In genomic region chr11:18650859-18651557, GRCh38 we compare ENCODE assay signal across 9 cellular contexts. TPM values are rescaled to one million over a fixed set of nuclear protein-coding genes. Genes with fewer than 3 reads are reported as not detected.
DNase-seq lines count a peak whose midpoint lies in the region; ATAC-seq and TF ChIP-seq lines count a peak whose summit lies in the region.
"Had no signal": no experiment of that assay in that cellular context is flagged by ENCODE, and none has a peak within 500 bp of the region (broad histone marks: within the 10 kb centered on the region; RNA-seq: fewer than 3 reads in every experiment).

No MANE protein-coding gene starts in this region.

- H3K27me3 ChIP-seq in HL-60 (ENCODE audit: insufficient read depth, poor library complexity, severe bottlenecking) = no peaks in the 10 kb centered on the region

- peak overlapping the region; percentile 51 for H3K27ac ChIP-seq in HL-60 (replicated peaks)

- TF ChIP-seq CTCF in GM10248 (IDR thresholded peaks at IDR 0.05; ENCODE audit: control extremely low read depth, extremely low read depth, low read depth, missing control alignments) (peak; percentile 62), HL-60 (IDR thresholded peaks at IDR 0.05; ENCODE audit: insufficient read depth, low read length) (peak; percentile 95)

- POLR2A ChIA-PET in GM10248 (lab: Yijun Ruan, JAX) = no interaction called here

- H3K4me3 ChIP-seq in HL-60 (replicated peaks; ENCODE audit: insufficient read depth, low read length) = peak overlapping the region; percentile 48

- peak; percentile 39 for DNase-seq in ACHN
- DNase-seq in GM10248 (ENCODE audit: extremely low spot score) = peak; percentile 70
- peak; percentile 76 to 91 for DNase-seq in HL-60 (ENCODE audit: low read depth in 1 of 2, low spot score in 1 of 2)
- peak; percentile 51 for DNase-seq in SK-N-DZ (ENCODE audit: low spot score)
- DNase-seq in dermis blood vessel endothelial cell = peak; percentile 82
- DNase-seq in lung microvascular endothelial cell (ENCODE audit: low read depth in 2 of 2) = peak; percentile 40 to 79
- DNase-seq in effector CD8-positive, alpha-beta T cell (lab: John Stamatoyannopoulos, UW) = no peak

- CTCF ChIA-PET in GM10248 (lab: Yijun Ruan, JAX) = interaction anchor here (1.0 to 3.5 kb wide), 7 partner anchors 9 to 111 kb away, joined by 3 to 15 read pairs (median 5); partner anchors contain the start of gene SPTY2D1

- in situ Hi-C loops in ACHN (cut with HindIII; ENCODE audit: low pct_ligation_motif_present, low pct_unique_long_range_greater_than_20kb, low sequenced_read_pairs) = no loop called here

- ATAC-seq in GM21526 (IDR thresholded peaks at IDR 0.05; ENCODE audit: low FRiP score, unreplicated experiment) = no peak

RNA-seq across cellular contexts. Expression of gene SPTY2D1, which starts 16.9 kb away (rescaled TPM):
- 6.4 and 8.1 TPM in 2 replicates for polyA plus RNA-seq in SK-N-DZ (2014; cell fraction: cytosol; rRNA removed)
- polyA plus RNA-seq in SK-N-DZ (2014; cell fraction: nucleus; rRNA removed) = 3.5 and 5.6 TPM in 2 replicates
- 14.1 and 19.3 TPM in 2 replicates for total RNA-seq in dermis blood vessel endothelial cell
- total RNA-seq in lung microvascular endothelial cell = 7.2 and 9.3 TPM in 2 replicates

RNA-seq across cellular contexts. Expression of gene TMEM86A, which starts 47.6 kb away (rescaled TPM):
- 2.8 and 3.1 TPM in 2 replicates for polyA plus RNA-seq in SK-N-DZ (2014; cell fraction: cytosol; rRNA removed)
- 1.8 and 3.8 TPM in 2 replicates for polyA plus RNA-seq in SK-N-DZ (2014; cell fraction: nucleus; rRNA removed)
- 2.7 and 4.3 TPM in 2 replicates for total RNA-seq in dermis blood vessel endothelial cell
- total RNA-seq in lung microvascular endothelial cell = 2.4 and 6.3 TPM in 2 replicates

RNA-seq across cellular contexts. Expression of gene MISFA, which starts 51.4 kb away (rescaled TPM):
- polyA plus RNA-seq in SK-N-DZ (2014; cell fraction: cytosol; rRNA removed) = 2.8 and 4.2 TPM in 2 replicates
- 5.2 and 14.5 TPM in 2 replicates for polyA plus RNA-seq in SK-N-DZ (2014; cell fraction: nucleus; rRNA removed)
- total RNA-seq in dermis blood vessel endothelial cell (0.68 and 1.0 TPM in 2 replicates), lung microvascular endothelial cell (0.20 and 0.22 TPM in 2 replicates)
- total RNA-seq: skeletal muscle tissue had no signal
